ENCODE assay signal across 9 cellular contexts in genomic region chr20:63873477-63873971, GRCh38. TPM values are rescaled to one million over a fixed set of nuclear protein-coding genes. Genes with fewer than 3 reads are reported as not detected.
DNase-seq lines count a peak whose midpoint lies in the region; ATAC-seq and TF ChIP-seq lines count a peak whose summit lies in the region.
"Had no signal": no experiment of that assay in that cellular context is flagged by ENCODE, and none has a peak within 500 bp of the region (broad histone marks: within the 10 kb centered on the region; RNA-seq: fewer than 3 reads in every experiment).

No MANE protein-coding gene starts in this region.

- peaks cover 80% of the 10 kb centered on the region for H3K79me2 ChIP-seq in osteoblast (ENCODE audit: insufficient read depth, low read length)

- peaks cover 11% of the 10 kb centered on the region for H3K4me1 ChIP-seq in osteoblast (ENCODE audit: insufficient read depth, low read length)
- H3K4me1 ChIP-seq in HAP-1, result no peaks in the 10 kb centered on the region
- no peaks in the 10 kb centered on the region for H3K4me1 ChIP-seq in CD8-positive, alpha-beta memory T cell (ENCODE audit: insufficient read depth, low read length)

- ATAC-seq in CD4-positive, alpha-beta T cell (ENCODE audit: poor library complexity), result peak; percentile 70
- ATAC-seq in HG03571 (IDR thresholded peaks at IDR 0.05; ENCODE audit: unreplicated experiment), result no peak

- DNase-seq in CD4-positive, alpha-beta T cell, result peak in 1 of 10 experiments; percentile 14
- DNase-seq in RWPE1 (ENCODE audit: low spot score), result peak; percentile 87
- DNase-seq in dermis blood vessel endothelial cell, result peak; percentile 97
- DNase-seq in osteoblast (ENCODE audit: insufficient read length, low spot score, missing footprints), result peak; percentile 97
- no peak for DNase-seq in HAP-1 (ENCODE audit: low spot score in 2 of 2)
- no peak for DNase-seq in osteocyte (ENCODE audit: extremely low spot score, unreplicated experiment)
- no peak for DNase-seq in CD8-positive, alpha-beta memory T cell

- no peak overlapping the region for H2AFZ ChIP-seq in osteoblast (ENCODE audit: low read length)

- H3K4me2 ChIP-seq in osteoblast (ENCODE audit: insufficient read depth, low read length), result no peak overlapping the region

- CTCF ChIA-PET in CD4-positive, alpha-beta T cell (lab: Charles Lee), result interaction anchor here (0.8 kb wide), 1 partner anchor 165 kb away, joined by 3 read pairs; no protein-coding TSS in a partner anchor
- CTCF ChIA-PET in RWPE1 (lab: Yijun Ruan, JAX), result interaction anchor here (0.5 to 0.6 kb wide), 2 partner anchors 22 to 110 kb away, joined by 3 to 7 read pairs; no protein-coding TSS in a partner anchor
- CTCF ChIA-PET in CD8-positive, alpha-beta memory T cell (lab: Charles Lee), result interaction anchor here (1.2 kb wide), 1 partner anchor 100 kb away, joined by 4 read pairs; no protein-coding TSS in a partner anchor

- H3K9me3 Mint-ChIP-seq in CD4-positive, alpha-beta T cell, result no peaks in the 10 kb centered on the region
- H3K9me3 Mint-ChIP-seq in osteocyte (ENCODE audit: unreplicated experiment), result no peaks in the 10 kb centered on the region
- H3K9me3 Mint-ChIP-seq in CD8-positive, alpha-beta memory T cell, result no peaks in the 10 kb centered on the region

- no peaks in the 10 kb centered on the region for H3K27me3 Mint-ChIP-seq in CD4-positive, alpha-beta T cell
- H3K27me3 Mint-ChIP-seq in osteocyte (ENCODE audit: unreplicated experiment), result no peaks in the 10 kb centered on the region
- H3K27me3 Mint-ChIP-seq in CD8-positive, alpha-beta memory T cell, result no peaks in the 10 kb centered on the region

- peaks cover 4% of the 10 kb centered on the region for H3K4me1 Mint-ChIP-seq in CD4-positive, alpha-beta T cell (ENCODE audit: low read depth)
- no peaks in the 10 kb centered on the region for H3K4me1 Mint-ChIP-seq in osteocyte (ENCODE audit: unreplicated experiment)
- peaks cover 2 to 6% (median 3%) of the 10 kb centered on the region in 3 donors for H3K4me1 Mint-ChIP-seq in CD8-positive, alpha-beta memory T cell

- no peak for TF ChIP-seq CTCF in CD4-positive, alpha-beta T cell (IDR thresholded peaks at IDR 0.05)
- TF ChIP-seq CTCF in RWPE1 (conservative IDR thresholded peaks at IDR 0.05; ENCODE audit: low read depth) (no peak), osteoblast (IDR thresholded peaks at IDR 0.05; ENCODE audit: extremely low read depth, low read depth, low read length) (no peak), osteocyte (IDR thresholded peaks at IDR 0.05) (no peak)

- H3K27ac ChIP-seq in CD4-positive, alpha-beta T cell (ENCODE audit: low read depth, low read length), result no peak overlapping the region
- H3K27ac ChIP-seq in RWPE1 (peak overlapping the region; percentile 92), osteoblast (ENCODE audit: low read depth, low read length) (peak overlapping the region; percentile 2)
- H3K27ac ChIP-seq in CD8-positive, alpha-beta memory T cell (ENCODE audit: low read depth, low read length), result no peak overlapping the region

- peaks cover 78% of the 10 kb centered on the region for H3K36me3 ChIP-seq in osteoblast (ENCODE audit: insufficient read depth, low read length)
- H3K36me3 ChIP-seq in HAP-1 (replicated peaks), result peaks cover 75% of the 10 kb centered on the region
- H3K36me3 ChIP-seq in CD8-positive, alpha-beta memory T cell (ENCODE audit: insufficient read depth, low read length), result peaks cover 51% of the 10 kb centered on the region

- intact Hi-C loops in CD4-positive, alpha-beta T cell (cut with DNase I, micrococcal nuclease), result no loop called here

- H3K27me3 ChIP-seq in CD4-positive, alpha-beta T cell (ENCODE audit: control insufficient read depth, insufficient read depth, low read length), result no peaks in the 10 kb centered on the region
- H3K27me3 ChIP-seq in osteoblast (ENCODE audit: insufficient read depth, low read length) (no peaks in the 10 kb centered on the region), HAP-1 (ENCODE audit: low read depth) (no peaks in the 10 kb centered on the region)
- H3K27me3 ChIP-seq in CD8-positive, alpha-beta memory T cell (ENCODE audit: insufficient read depth, low read length, poor library complexity, severe bottlenecking), result no peaks in the 10 kb centered on the region

- H3K27ac Mint-ChIP-seq in CD4-positive, alpha-beta T cell, result peak overlapping the region; percentile 3
- no peak overlapping the region for H3K27ac Mint-ChIP-seq in osteocyte (ENCODE audit: unreplicated experiment)
- peak overlapping the region in 2 of 8 donors; percentile 9 to 69 for H3K27ac Mint-ChIP-seq in CD8-positive, alpha-beta memory T cell

- in situ Hi-C loops in HAP-1 (cut with MboI; ENCODE audit: low sequenced_read_pairs), result no loop called here

- no peak overlapping the region for H3K4me3 ChIP-seq in osteoblast (ENCODE audit: insufficient read depth, low read length)
- H3K4me3 ChIP-seq in HAP-1, result no peak overlapping the region
- H3K4me3 ChIP-seq in CD8-positive, alpha-beta memory T cell (ENCODE audit: low read length), result no peak overlapping the region

- POLR2A ChIA-PET in CD4-positive, alpha-beta T cell (lab: Charles Lee), result interaction anchor here (0.7 kb wide), 1 partner anchor 8 kb away, joined by 3 read pairs; the partner anchor contains the start of gene TPD52L2
- POLR2A ChIA-PET in RWPE1 (lab: Yijun Ruan, JAX; ENCODE audit: low non-redundant PET), result interaction anchor here (1.1 to 1.4 kb wide), 2 partner anchors 9 to 19 kb away, joined by 4 to 8 read pairs; partner anchors contain the start of gene TPD52L2
- POLR2A ChIA-PET in CD8-positive, alpha-beta memory T cell (lab: Charles Lee), result no interaction called here

- H4K20me1 ChIP-seq in osteoblast (ENCODE audit: insufficient read depth, low read length), result peaks cover 55% of the 10 kb centered on the region

- H3K4me3 Mint-ChIP-seq in CD4-positive, alpha-beta T cell, result no peak overlapping the region
- H3K4me3 Mint-ChIP-seq in osteocyte (ENCODE audit: unreplicated experiment), result no peak overlapping the region
- H3K4me3 Mint-ChIP-seq in CD8-positive, alpha-beta memory T cell, result no peak overlapping the region

- no peaks in the 10 kb centered on the region for H3K9me3 ChIP-seq in CD4-positive, alpha-beta T cell (ENCODE audit: control insufficient read depth, low read length)
- H3K9me3 ChIP-seq in osteoblast (ENCODE audit: low read depth, low read length) (no peaks in the 10 kb centered on the region), HAP-1 (no peaks in the 10 kb centered on the region)
- no peaks in the 10 kb centered on the region for H3K9me3 ChIP-seq in CD8-positive, alpha-beta memory T cell (ENCODE audit: low read length)

- H3K36me3 Mint-ChIP-seq in CD4-positive, alpha-beta T cell (ENCODE audit: low read depth), result peaks cover 62% of the 10 kb centered on the region
- peaks cover 34% of the 10 kb centered on the region for H3K36me3 Mint-ChIP-seq in osteocyte (ENCODE audit: unreplicated experiment)
- H3K36me3 Mint-ChIP-seq in CD8-positive, alpha-beta memory T cell, result peaks cover 3 to 82% (median 12%) of the 10 kb centered on the region in 3 donors

RNA-seq across cellular contexts. Expression of gene TPD52L2, which starts 8.5 kb away (rescaled TPM):
- total RNA-seq in CD4-positive, alpha-beta T cell, result 10 to 100 TPM; 15.1 to 15.3 TPM
- total RNA-seq in dermis blood vessel endothelial cell, result 169 and 181 TPM in 2 replicates
- total RNA-seq in osteoblast, result 99.6 and 115 TPM in 2 replicates
- 102 and 109 TPM in 2 replicates for total RNA-seq in osteocyte
- total RNA-seq in CD8-positive, alpha-beta memory T cell, result 10 to 100 TPM; 60.0 to 64.4 TPM
- polyA plus RNA-seq in CD8-positive, alpha-beta memory T cell, result 72.1 TPM

RNA-seq across cellular contexts. Expression of gene ABHD16B, which starts 12.2 kb away (rescaled TPM):
- not detected for total RNA-seq in CD4-positive, alpha-beta T cell
- total RNA-seq in dermis blood vessel endothelial cell, result not detected in 2 replicates
- not detected in 2 replicates for total RNA-seq in osteoblast
- not detected in 2 replicates for total RNA-seq in osteocyte
- not detected for total RNA-seq in CD8-positive, alpha-beta memory T cell
- polyA plus RNA-seq in CD8-positive, alpha-beta memory T cell, result not detected
- total RNA-seq: T-helper 2 cell treated with Interferon-gamma antibody and Interleukin-4, amounts not matched to agents 100 ng/mL and 5 ng/mL, for 36 hours had no signal

RNA-seq across cellular contexts. Expression of gene DNAJC5, which starts 21.4 kb away (rescaled TPM):
- total RNA-seq in CD4-positive, alpha-beta T cell, result 10 to 100 TPM; 21.4 to 22.5 TPM
- total RNA-seq in dermis blood vessel endothelial cell, result 90.9 and 98.3 TPM in 2 replicates
- 41.5 and 53.9 TPM in 2 replicates for total RNA-seq in osteoblast
- total RNA-seq in osteocyte, result 41.2 and 42.7 TPM in 2 replicates
- total RNA-seq in CD8-positive, alpha-beta memory T cell, result 10 to 100 TPM; 38.9 to 40.9 TPM
- 8.3 TPM for polyA plus RNA-seq in CD8-positive, alpha-beta memory T cell

RNA-seq across cellular contexts. Expression of gene ZBTB46, which starts 42.5 kb away (rescaled TPM):
- total RNA-seq in CD4-positive, alpha-beta T cell, result under 1 TPM; 0.08 to 0.34 TPM
- total RNA-seq in dermis blood vessel endothelial cell (41.2 and 67.4 TPM in 2 replicates), osteoblast (under 0.01 and 0.36 TPM in 2 replicates), osteocyte (20.5 and 20.9 TPM in 2 replicates)
- total RNA-seq in CD8-positive, alpha-beta memory T cell, result under 1 TPM; 0.31 to 0.39 TPM
- 0.08 TPM for polyA plus RNA-seq in CD8-positive, alpha-beta memory T cell

Comparison
In these comparisons a context has a peak if more than half of its experiments do, and no peak if none do; other contexts are left out.
1. DNase-seq: peak in RWPE1 (single experiment), dermis blood vessel endothelial cell (single experiment) and osteoblast (single experiment); none in HAP-1 (0 of 2), osteocyte (single experiment) and CD8-positive, alpha-beta memory T cell (0 of 5).
2. H3K27ac ChIP-seq: peak in RWPE1 (single experiment) and osteoblast (single experiment); none in CD4-positive, alpha-beta T cell (single experiment) and CD8-positive, alpha-beta memory T cell (single experiment).